ENCODE assay signal across 17 cellular contexts in genomic region chr4:4851906-4852305, GRCh38. TPM values are rescaled to one million over a fixed set of nuclear protein-coding genes. Genes with fewer than 3 reads are reported as not detected.
"Had no signal": no experiment of that assay in that cellular context is flagged by ENCODE, and none has a peak within 500 bp of the region (broad histone marks: within the 10 kb centered on the region; RNA-seq: fewer than 3 reads in every experiment).

No MANE protein-coding gene starts in this region.

- H3K36me3 Mint-ChIP-seq: memory B cell; natural killer cell treated with Interleukin-12 subunit alpha and Interleukin-12 subunit beta and Interleukin-15 and Interleukin-18, amount 100 ng/mL, for 72 hours had no signal

- H3K27ac ChIP-seq: gastrocnemius medialis, prostate gland, right atrium auricular region, transverse colon had no signal

- H3K9me3 Mint-ChIP-seq: activated T-helper 1 cell treated with anti-CD3 and anti-CD28 coated beads, Interleukin-12 subunit alpha, Interleukin-12 subunit beta, Interleukin-2, Interleukin-4 antibody, amounts not matched to agents 30 ng/mL and 10 ng/mL and 1 ng/mL, durations not matched to agents 14 hours and 24 hours and 36 hours; central memory CD8-positive, alpha-beta T cell; memory B cell; natural killer cell treated with Interleukin-12 subunit alpha and Interleukin-12 subunit beta and Interleukin-15 and Interleukin-18, amount 100 ng/mL, for 72 hours; stimulated activated naive CD8-positive, alpha-beta T cell treated with anti-CD3 and anti-CD28 coated beads, Interleukin-15, amount 100 ng/mL, for 72 hours; T-helper 2 cell treated with Interferon-gamma antibody and Interleukin-4, amounts not matched to agents 5 μg/mL and 100 μg/mL, for 36 hours had no signal

- H3K27ac Mint-ChIP-seq: activated T-helper 1 cell treated with anti-CD3 and anti-CD28 coated beads, Interleukin-12 subunit alpha, Interleukin-12 subunit beta, Interleukin-2, Interleukin-4 antibody, amounts not matched to agents 30 ng/mL and 10 ng/mL and 1 ng/mL, durations not matched to agents 14 hours and 24 hours and 36 hours; natural killer cell treated with Interleukin-12 subunit alpha and Interleukin-12 subunit beta and Interleukin-15 and Interleukin-18, amount 100 ng/mL, for 72 hours; stimulated activated naive CD8-positive, alpha-beta T cell treated with anti-CD3 and anti-CD28 coated beads, Interleukin-15, amount 100 ng/mL, for 72 hours; T-helper 2 cell treated with Interferon-gamma antibody and Interleukin-4, amounts not matched to agents 5 μg/mL and 100 μg/mL, for 36 hours had no signal

- DNase-seq: activated CD4-positive, alpha-beta T cell treated with anti-CD3 and anti-CD28 coated beads, Interleukin-2, amount 50 U/mL, for 4 hours; activated naive CD4-positive, alpha-beta T cell treated with Interleukin-2 at 50 U/mL for 16 hours; cortex of kidney; gastrocnemius medialis; occipital lobe; stimulated activated CD4-positive, alpha-beta T cell treated with anti-CD3 and anti-CD28 coated beads, Interleukin-4, amount 100 ng/mL, for 1 hour; stimulated activated naive CD8-positive, alpha-beta T cell treated with anti-CD3 and anti-CD28 coated beads, Interleukin-15, amount 100 ng/mL, for 72 hours; SW 1271; transverse colon had no signal

- H3K36me3 ChIP-seq: gastrocnemius medialis, prostate gland, right atrium auricular region, suprapubic skin, transverse colon had no signal

- H3K9me3 ChIP-seq: gastrocnemius medialis, prostate gland, right atrium auricular region, suprapubic skin, transverse colon had no signal

RNA-seq across cellular contexts. Expression of gene MSX1, which starts 7.6 kb away (rescaled TPM):
- total RNA-seq: activated T-helper 1 cell treated with anti-CD3 and anti-CD28 coated beads, Interleukin-12 subunit alpha, Interleukin-12 subunit beta, Interleukin-2, Interleukin-4 antibody, amounts not matched to agents 30 ng/mL and 10 ng/mL and 1 ng/mL, durations not matched to agents 14 hours and 24 hours and 36 hours had no signal
